9 cellular contexts compared by ENCODE assay signal in genomic region chr7:128135275-128136214, GRCh38.
DNase-seq lines count a peak whose midpoint lies in the region; ATAC-seq and TF ChIP-seq lines count a peak whose summit lies in the region.
"Had no signal": no experiment of that assay in that cellular context is flagged by ENCODE, and none has a peak within 500 bp of the region (broad histone marks: within the 10 kb centered on the region; RNA-seq: fewer than 3 reads in every experiment).

No MANE protein-coding gene starts in this region.

- no peak overlapping the region for H3K27ac Mint-ChIP-seq in activated naive CD4-positive, alpha-beta T cell treated with anti-CD3 and anti-CD28 coated beads for 36 hours

- H2AFZ ChIP-seq in trophoblast cell (ENCODE audit: insufficient read depth, low read length, poor library complexity), result peak overlapping the region; percentile 69

- H4K8ac ChIP-seq in trophoblast cell (ENCODE audit: low read depth, low read length), result peak overlapping the region; percentile 50

- POLR2A ChIA-PET in RWPE1 (lab: Yijun Ruan, JAX; ENCODE audit: low non-redundant PET), result no interaction called here

- peak overlapping the region; percentile 37 for H2BK12ac ChIP-seq in trophoblast cell (ENCODE audit: low read length)

- H3K23ac ChIP-seq in trophoblast cell (ENCODE audit: low read length), result no peak overlapping the region

- TF ChIP-seq EP300 in upper lobe of left lung (IDR thresholded peaks at IDR 0.05), result no peak

- H3K4me2 ChIP-seq in trophoblast cell (ENCODE audit: low read length), result peak overlapping the region; percentile 93

- H3K9me3 Mint-ChIP-seq in activated naive CD4-positive, alpha-beta T cell treated with anti-CD3 and anti-CD28 coated beads for 36 hours, result peaks cover 4% of the 10 kb centered on the region

- H3K36me3 Mint-ChIP-seq in activated naive CD4-positive, alpha-beta T cell treated with anti-CD3 and anti-CD28 coated beads for 36 hours (ENCODE audit: low read depth), result no peaks in the 10 kb centered on the region

- H3K79me1 ChIP-seq in trophoblast cell (ENCODE audit: low read length), result no peaks in the 10 kb centered on the region

- H4K12ac ChIP-seq in trophoblast cell (ENCODE audit: low read depth, low read length), result peak overlapping the region; percentile 11

- intact Hi-C loops in activated naive CD4-positive, alpha-beta T cell treated with anti-CD3 and anti-CD28 coated beads for 36 hours (cut with micrococcal nuclease), result loop anchor here (1.0 to 5.0 kb wide), 5 partner anchors 31 to 548 kb away; partner anchors contain the start of genes ARF5 and GCC1
- intact Hi-C loops in head of caudate nucleus (cut with DNase I), result loop anchor here (2.0 to 5.0 kb wide), 2 partner anchors 73 to 103 kb away; partner anchors contain the start of gene LRRC4

- no peak overlapping the region for H3K9ac ChIP-seq in trophoblast cell (ENCODE audit: low read length)

- peak overlapping the region; percentile 35 for H3K27ac ChIP-seq in HL-60 (replicated peaks)
- no peak overlapping the region for H3K27ac ChIP-seq in RWPE1
- no peak overlapping the region for H3K27ac ChIP-seq in trophoblast cell (ENCODE audit: low read depth, low read length)
- H3K27ac ChIP-seq in upper lobe of left lung, result no peak overlapping the region
- H3K27ac ChIP-seq: epithelial cell of prostate had no signal

- no peaks in the 10 kb centered on the region for H3K79me2 ChIP-seq in trophoblast cell (ENCODE audit: control insufficient read depth, insufficient read depth, low read length, poor library complexity)

- H3K4ac ChIP-seq in trophoblast cell (ENCODE audit: low read depth, low read length), result no peak overlapping the region

- peak overlapping the region; percentile 16 for H3K14ac ChIP-seq in trophoblast cell (ENCODE audit: low read length)

- H3K27me3 Mint-ChIP-seq in activated naive CD4-positive, alpha-beta T cell treated with anti-CD3 and anti-CD28 coated beads for 36 hours (ENCODE audit: low read depth), result peaks cover 18% of the 10 kb centered on the region

- H3K4me3 Mint-ChIP-seq in activated naive CD4-positive, alpha-beta T cell treated with anti-CD3 and anti-CD28 coated beads for 36 hours, result peak overlapping the region; percentile 61

- H2BK120ac ChIP-seq in trophoblast cell (ENCODE audit: insufficient read depth, low read length, poor library complexity), result no peak overlapping the region

- H4K91ac ChIP-seq in trophoblast cell (ENCODE audit: low read depth, low read length), result no peak overlapping the region

- H3K4me1 Mint-ChIP-seq in activated naive CD4-positive, alpha-beta T cell treated with anti-CD3 and anti-CD28 coated beads for 36 hours (ENCODE audit: low read depth), result peaks cover 12% of the 10 kb centered on the region

- no CpG with 5 or more reads among the region's 62 CpGs for WGBS in trophoblast cell (ENCODE audit: extremely low coverage, insufficient coverage, insufficient read length)
- 3% methylated on average over 23 to 57 of the region's 62 CpGs for WGBS in upper lobe of left lung, 2 donors

- no peaks in the 10 kb centered on the region for H3K36me3 ChIP-seq in trophoblast cell (ENCODE audit: control insufficient read depth in 1 of 2, insufficient read depth in 2 of 2, low read length in 2 of 2)
- no peaks in the 10 kb centered on the region for H3K36me3 ChIP-seq in upper lobe of left lung

- no peak overlapping the region for H3K18ac ChIP-seq in trophoblast cell (ENCODE audit: low read length)

- H3K9me3 ChIP-seq in trophoblast cell (ENCODE audit: insufficient read depth, low read depth, low read length) (no peaks in the 10 kb centered on the region), upper lobe of left lung (peaks cover 0 to 4% (median 1%) of the 10 kb centered on the region in 4 donors)

- peak overlapping the region; percentile 15 for H2AK5ac ChIP-seq in trophoblast cell (ENCODE audit: low read length)

- peak overlapping the region; percentile 45 for H3K4me3 ChIP-seq in HL-60 (replicated peaks; ENCODE audit: insufficient read depth, low read length)
- H3K4me3 ChIP-seq in trophoblast cell (ENCODE audit: low read depth, low read length), result peak overlapping the region; percentile 72
- peak overlapping the region; percentile 21 to 73 (median 52) for H3K4me3 ChIP-seq in upper lobe of left lung

- ATAC-seq in GM19468 (IDR thresholded peaks at IDR 0.05; ENCODE audit: extremely low read depth, unreplicated experiment) (peak; percentile 72), upper lobe of left lung (ENCODE audit: low FRiP score in 2 of 2) (peak; percentile 88 to 98)

- DNase-seq in COLO829 (ENCODE audit: low spot score), result peak; percentile 79
- peak in 1 of 2 experiments; percentile 32 for DNase-seq in HL-60 (ENCODE audit: low read depth in 1 of 2, low spot score in 1 of 2)
- DNase-seq in RWPE1 (ENCODE audit: low spot score), result peak; percentile 63
- peak; percentile 78 for DNase-seq in activated naive CD4-positive, alpha-beta T cell treated with anti-CD3 and anti-CD28 coated beads for 36 hours
- DNase-seq in head of caudate nucleus, result peak in 41 of 42 donors; percentile 22 to 84 (median 65)
- peak; percentile 58 to 62 for DNase-seq in trophoblast cell
- peak; percentile 42 to 95 for DNase-seq in upper lobe of left lung

- H3K4me1 ChIP-seq in trophoblast cell (ENCODE audit: control insufficient read depth in 1 of 2, insufficient read depth in 2 of 2, low read length in 2 of 2) (peaks cover 4 to 12% of the 10 kb centered on the region in 2 experiments), upper lobe of left lung (peaks cover 11 to 24% (median 17%) of the 10 kb centered on the region in 4 donors)

- H3K27me3 ChIP-seq in HL-60 (ENCODE audit: insufficient read depth, poor library complexity, severe bottlenecking), result no peaks in the 10 kb centered on the region
- H3K27me3 ChIP-seq in trophoblast cell (ENCODE audit: insufficient read depth, low read length), result peaks cover 7% of the 10 kb centered on the region
- H3K27me3 ChIP-seq in upper lobe of left lung, result peaks cover 0 to 12% (median 3%) of the 10 kb centered on the region in 4 donors

- TF ChIP-seq CTCF in HL-60 (IDR thresholded peaks at IDR 0.05; ENCODE audit: insufficient read depth, low read length), result peak; percentile 15
- TF ChIP-seq CTCF in RWPE1 (conservative IDR thresholded peaks at IDR 0.05; ENCODE audit: low read depth), result peak; percentile 100
- TF ChIP-seq CTCF in upper lobe of left lung (IDR thresholded peaks at IDR 0.05), result peak; percentile 93 to 99 (median 96)

- H2BK5ac ChIP-seq in trophoblast cell (ENCODE audit: low read depth, low read length, poor library complexity), result no peak overlapping the region

- TF ChIP-seq POLR2A in upper lobe of left lung (IDR thresholded peaks at IDR 0.05), result no peak

- CTCF ChIA-PET in RWPE1 (lab: Yijun Ruan, JAX), result interaction anchor here (0.6 to 4.2 kb wide), 11 partner anchors 33 to 810 kb away, joined by 3 to 58 read pairs (median 3); no protein-coding TSS in a partner anchor
- CTCF ChIA-PET in activated naive CD4-positive, alpha-beta T cell treated with anti-CD3 and anti-CD28 coated beads for 36 hours (lab: Charles Lee), result interaction anchor here (0.5 to 6.3 kb wide), 26 partner anchors 8 to 427 kb away, joined by 3 to 94 read pairs (median 4); no protein-coding TSS in a partner anchor

Comparison
In these comparisons a context has a peak if more than half of its experiments do, and no peak if none do; other contexts are left out.
1. CTCF ChIP-seq: peak in every context shown above with its lines; median percentile 100 in RWPE1; 96 in upper lobe of left lung; 15 in HL-60.